ENCODE assay signal across 20 cellular contexts in the genomic region with DNA sequence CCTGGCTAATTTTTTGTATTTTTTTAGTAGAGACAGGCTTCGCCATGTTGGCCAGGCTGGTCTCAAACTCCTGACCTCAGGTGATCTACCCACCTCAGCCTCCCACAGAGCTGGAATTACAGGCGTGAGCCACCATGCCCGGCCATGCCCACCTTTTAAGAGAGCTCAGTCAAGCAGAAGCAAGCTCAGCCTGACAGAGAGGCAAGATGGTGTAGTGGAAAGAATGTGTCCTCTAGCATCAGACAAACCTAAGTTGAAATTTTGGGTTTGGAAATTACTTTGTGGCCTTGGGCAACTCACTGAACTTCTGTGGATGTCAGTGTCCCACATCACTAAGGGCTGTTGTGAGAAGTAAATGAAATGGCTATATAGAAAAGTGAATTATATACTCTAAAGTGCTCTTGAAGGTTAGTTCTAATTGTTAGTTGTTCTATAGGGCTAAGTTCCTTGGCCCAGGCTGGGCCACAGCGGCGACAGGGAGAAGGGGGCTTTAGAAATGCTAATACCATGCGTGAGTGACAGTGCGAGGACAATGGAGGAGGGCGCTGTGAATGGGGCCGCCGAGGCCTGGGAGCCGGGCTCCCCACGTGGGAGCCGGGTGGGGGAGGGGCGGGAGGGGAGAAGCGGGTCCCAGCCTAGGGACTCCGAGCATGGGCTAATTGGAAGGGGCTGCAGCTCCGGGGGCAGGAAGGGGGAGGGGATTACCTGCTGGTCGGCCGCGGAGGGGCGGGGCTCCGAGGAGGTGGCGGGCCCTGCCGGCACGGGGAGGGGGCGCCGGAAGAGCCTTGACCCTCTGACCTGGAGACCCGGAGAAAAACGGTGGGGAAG. TPM values are rescaled to one million over a fixed set of nuclear protein-coding genes. Genes with fewer than 3 reads are reported as not detected.
DNase-seq lines count a peak whose midpoint lies in the region; ATAC-seq, FAIRE-seq and TF ChIP-seq lines count a peak whose summit lies in the region.
"Had no signal": no experiment of that assay in that cellular context is flagged by ENCODE, and none has a peak within 500 bp of the region (broad histone marks: within the 10 kb centered on the region; RNA-seq: fewer than 3 reads in every experiment).

No MANE protein-coding gene starts in this region.

- H4K91ac ChIP-seq in H1 (replicated peaks; ENCODE audit: insufficient read length, low read length) = peak overlapping the region; percentile 93

- H3K79me2 ChIP-seq in H1 (ENCODE audit: control insufficient read depth in 1 of 2, insufficient read depth in 2 of 2, low read length in 2 of 2) = no peaks in the 10 kb centered on the region

- peak overlapping the region; percentile 64 for H3K56ac ChIP-seq in H1 (replicated peaks; ENCODE audit: insufficient read length, low read depth, low read length)

- POLR2A ChIA-PET in H1 (lab: Charles Lee; ENCODE audit: partially characterized antibody) = interaction anchor here (0.7 to 2.4 kb wide), 9 partner anchors 10 to 320 kb away, joined by 3 to 13 read pairs (median 4); a partner anchor contains a TSS

- TF ChIP-seq POLR2A in heart left ventricle (IDR thresholded peaks at IDR 0.05) (no peak), H1 (IDR thresholded peaks at IDR 0.05; ENCODE audit: control extremely low read depth in 1 of 2, low read depth in 2 of 2, low read length in 2 of 2) (no peak)

- H3K27ac ChIP-seq in heart left ventricle (no peak overlapping the region), H1 (ENCODE audit: low read depth, low read length) (peak overlapping the region; percentile 85)
- H3K27ac ChIP-seq: GM23248, transverse colon had no signal

- peaks cover 1% of the 10 kb centered on the region; the same call in 1 of the 2 replicates for H3K23me2 ChIP-seq in H1 (ENCODE audit: low read depth, low read length)

- H3K4ac ChIP-seq in H1 (replicated peaks; ENCODE audit: insufficient read length, low read depth, low read length) = no peak overlapping the region

- peak; percentile 36 for FAIRE-seq in H1 (lab: Jason Lieb, UNC)

- H2BK5ac ChIP-seq in H1 (ENCODE audit: low read depth, low read length) = peak overlapping the region; percentile 98

- H2BK120ac ChIP-seq in H1 (replicated peaks; ENCODE audit: low read depth, low read length) = peak overlapping the region; percentile 44

- no peak for TF ChIP-seq RAD21 in H1 (IDR thresholded peaks at IDR 0.05 in 1 of 2, conservative IDR thresholded peaks at IDR 0.05 in 1 of 2; ENCODE audit: low read depth in 2 of 2, low read length in 2 of 2)

- H3K18ac ChIP-seq in H1 (ENCODE audit: extremely low read depth, low read length) = peak overlapping the region; percentile 97

- peak overlapping the region; percentile 65 to 75 for H3K4me2 ChIP-seq in H1 (ENCODE audit: insufficient read depth in 1 of 2, low read depth in 2 of 2, low read length in 2 of 2)

- H3K79me1 ChIP-seq in H1 (ENCODE audit: low read depth, low read length) = no peaks in the 10 kb centered on the region

- DNase-seq in cardiac septum (ENCODE audit: low spot score) = peak; percentile 43
- DNase-seq in heart left ventricle = no peak
- DNase-seq in H1 (ENCODE audit: low read depth in 1 of 2, low spot score in 2 of 2) = peak in 1 of 2 experiments; percentile 76
- peak; percentile 87 for DNase-seq in mesenteric fat pad (ENCODE audit: low spot score)
- no peak for DNase-seq in GM10266 (ENCODE audit: extremely low spot score)
- DNase-seq in OCI-M1 (lab: John Stamatoyannopoulos, UW) = no peak
- no peak for DNase-seq in 8988T
- DNase-seq: activated T-cell treated with anti-CD3 and anti-CD28 coated beads, Interleukin-2, amount 50 U/mL, for 1 hour; cortex of kidney; DMS53; erythroblast; GM23248; natural killer cell; NCI-H1436; NCI-H510A; SHP77 treated with DMSO at 0.1 percent for 48 hours; stimulated activated naive CD4-positive, alpha-beta T cell; transverse colon had no signal

- H3K14ac ChIP-seq in H1 (ENCODE audit: insufficient read length) = no peak overlapping the region

- H4K8ac ChIP-seq in H1 (ENCODE audit: extremely low read depth, insufficient read depth, low read length) = no peak overlapping the region; the same call in 1 of the 2 replicates

- no peak overlapping the region for H3K4me3 ChIP-seq in heart left ventricle
- peak overlapping the region in 2 of 4 experiments; percentile 22 to 49; a peak in 4 of 8 replicates for H3K4me3 ChIP-seq in H1 (ENCODE audit: extremely low read depth in 1 of 4, insufficient read depth in 2 of 4, low read depth in 3 of 4, low read length in 4 of 4)
- H3K4me3 ChIP-seq: GM23248, lung, transverse colon had no signal

- H3K9ac ChIP-seq in H1 (replicated peaks in 1 of 4; ENCODE audit: extremely low read depth in 1 of 4, low read depth in 3 of 4, low read length in 3 of 4) = peak overlapping the region in 1 of 4 experiments; percentile 8; a peak in 2 of 7 replicates
- H3K9ac ChIP-seq: GM23248 had no signal

- H3K36me3 ChIP-seq in heart left ventricle (no peaks in the 10 kb centered on the region), H1 (ENCODE audit: control insufficient read depth in 2 of 4, insufficient read depth in 4 of 4, low read length in 3 of 4) (no peaks in the 10 kb centered on the region)
- H3K36me3 ChIP-seq: transverse colon had no signal

- H3K27me3 ChIP-seq in heart left ventricle (peaks cover 0 to 29% (median 0%) of the 10 kb centered on the region in 9 donors), H1 (replicated peaks in 1 of 4; ENCODE audit: control insufficient read depth in 3 of 4, extremely low read depth in 1 of 4, insufficient read depth in 3 of 4, low read length in 3 of 4) (no peaks in the 10 kb centered on the region)
- H3K27me3 ChIP-seq: transverse colon had no signal

- H2BK12ac ChIP-seq in H1 (ENCODE audit: low read depth, low read length) = peak overlapping the region; percentile 84; the same call in 1 of the 2 replicates

- CTCF ChIA-PET in H1 (lab: Charles Lee; ENCODE audit: partially characterized antibody) = interaction anchor here (1.1 to 2.0 kb wide), 5 partner anchors 9 to 72 kb away, joined by 3 to 9 read pairs (median 4); no protein-coding TSS in a partner anchor

- H3K9me3 ChIP-seq in heart left ventricle (no peaks in the 10 kb centered on the region), H1 (ENCODE audit: insufficient read depth in 2 of 2, low read depth in 1 of 2, low read length in 1 of 2) (no peaks in the 10 kb centered on the region)
- H3K9me3 ChIP-seq: transverse colon had no signal

- TF ChIP-seq CTCF in heart left ventricle (IDR thresholded peaks at IDR 0.05) (no peak), H1 (IDR thresholded peaks at IDR 0.05; ENCODE audit: control extremely low read depth in 1 of 3, insufficient read depth in 1 of 3, low read depth in 1 of 3, low read length in 3 of 3) (no peak), GM10266 (IDR thresholded peaks at IDR 0.05; ENCODE audit: control insufficient read depth, insufficient read depth, low read depth, missing control alignments) (no peak)

- no peak overlapping the region for H2AFZ ChIP-seq in H1 (ENCODE audit: low read length)
- H2AFZ ChIP-seq: GM23248 had no signal

- intact Hi-C loops in cardiac septum (cut with DNase I) = loop anchor here (10.0 kb wide), 1 partner anchor 135 kb away; no protein-coding TSS in a partner anchor
- intact Hi-C loops in heart left ventricle (cut with DNase I) = loop anchor here in 1 of 10 donors (10.0 kb wide), 1 partner anchor 135 kb away; no protein-coding TSS in a partner anchor

- H2BK20ac ChIP-seq in H1 (ENCODE audit: low read length) = peak overlapping the region; percentile 86; the same call in 1 of the 2 replicates

- no peaks in the 10 kb centered on the region for H4K20me1 ChIP-seq in H1 (replicated peaks in 1 of 2; ENCODE audit: control insufficient read depth in 1 of 2, insufficient read depth in 2 of 2, low read length in 2 of 2)

- H2BK15ac ChIP-seq in H1 (ENCODE audit: low read length) = no peak overlapping the region

- peak overlapping the region; percentile 95 for H4K5ac ChIP-seq in H1 (ENCODE audit: insufficient read length, low read depth, low read length)

- H3K4me1 ChIP-seq in heart left ventricle = no peaks in the 10 kb centered on the region
- H3K4me1 ChIP-seq in H1 (replicated peaks in 1 of 4; ENCODE audit: control insufficient read depth in 3 of 4, insufficient read depth in 4 of 4, low read length in 3 of 4) = peaks cover 4 to 24% (median 16%) of the 10 kb centered on the region in 4 experiments; a peak in 6 of 7 replicates
- H3K4me1 ChIP-seq: transverse colon had no signal

- no peak for ATAC-seq in heart left ventricle
- no peak for ATAC-seq in GM18502 (IDR thresholded peaks at IDR 0.05; ENCODE audit: poor library complexity, unreplicated experiment)
- ATAC-seq: natural killer cell had no signal

- H2AK5ac ChIP-seq in H1 (ENCODE audit: low read depth, low read length) = peak overlapping the region; percentile 75; the same call in 1 of the 2 replicates

- H3K23ac ChIP-seq in H1 (ENCODE audit: insufficient read length) = no peak overlapping the region

- 44 to 57% (median 50%) methylated on average over 22 to 29 of the region's 29 CpGs for WGBS in heart left ventricle, 4 donors
- WGBS in H1 (ENCODE audit: extremely low coverage in 1 of 2, insufficient coverage in 1 of 2, insufficient read length in 1 of 2, insufficient replicate concordance in 2 of 2, low coverage in 1 of 2, low lambda C conversion rate in 2 of 2, missing lambda C conversion rate in 1 of 2), 2 experiments = 18% methylated on average over 7 of the region's 29 CpGs; no CpG with 5 or more reads in 1 of the 2 experiments

- no peak for TF ChIP-seq EP300 in H1 (IDR thresholded peaks at IDR 0.05; ENCODE audit: borderline replicate concordance in 1 of 2, low read depth in 2 of 2, low read length in 2 of 2)

TF ChIP-seq in H1, 55 proteins besides CTCF, POLR2A, EP300 and RAD21:
- TF ChIP-seq, protein P1, sequence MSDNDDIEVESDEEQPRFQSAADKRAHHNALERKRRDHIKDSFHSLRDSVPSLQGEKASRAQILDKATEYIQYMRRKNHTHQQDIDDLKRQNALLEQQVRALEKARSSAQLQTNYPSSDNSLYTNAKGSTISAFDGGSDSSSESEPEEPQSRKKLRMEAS (IDR thresholded peaks at IDR 0.05) = 0 out of 2 replicates have a peak, but pooled peaks have one; percentile 35
- no peak for TF ChIP-seq CBX8 (IDR thresholded peaks at IDR 0.05; ENCODE audit: borderline replicate concordance, low read depth, low read length)
- peak; percentile 50; the same call in 1 of the 2 replicates for TF ChIP-seq SP1 (IDR thresholded peaks at IDR 0.05; ENCODE audit: low read depth, low read length)

RNA-seq across cellular contexts. Expression of a gene that starts 15.6 kb away (rescaled TPM):
- 18.8 TPM for total RNA-seq in cardiac septum
- total RNA-seq in heart left ventricle = 10 to 100 TPM in 8 of 9 donors, 1 to 10 TPM in 1; 7.8 to 20.1 (median 14.4) TPM
- polyA plus RNA-seq in heart left ventricle = 10 to 100 TPM in 1 of 2 donors, 1 to 10 TPM in 1; 4.3 to 17.9 TPM
- 34.9 and 37.0 TPM in 2 replicates for total RNA-seq in H1 (2021; fragmentation: NEBNext Ultra II Directional; extraction: Animal tissue kit (Norgen Biotek cat#: 25700))
- 25.7 and 26.8 TPM in 2 replicates for polyA plus RNA-seq in H1 (2011; rRNA removed)
- 33.0 TPM for polyA plus RNA-seq in H1 (2011; cell fraction: cytosol; rRNA removed)
- 28.4 TPM for polyA plus RNA-seq in H1 (2011; cell fraction: nucleus; rRNA removed)
- 39.6 to 41.5 TPM (median 40.5 TPM) in 4 replicates for polyA plus RNA-seq in H1 (2012, experiment 1 of 2)
- 18.2 TPM for polyA plus RNA-seq in H1 (2012, experiment 2 of 2)
- polyA plus RNA-seq in H1 (2013, experiment 1 of 2) = 39.3 TPM
- polyA plus RNA-seq in H1 (2013, experiment 2 of 2) = 40.0 TPM
- 34.9 and 41.8 TPM in 2 replicates for polyA minus RNA-seq in H1 (2011; rRNA and poly(A)+ RNA removed)
- 12.9 TPM for polyA minus RNA-seq in H1 (2011; cell fraction: cytosol; rRNA and poly(A)+ RNA removed)
- 9.8 TPM for polyA minus RNA-seq in H1 (2011; cell fraction: nucleus; rRNA and poly(A)+ RNA removed)
- 57.6 TPM for total RNA-seq in mesenteric fat pad

Comparison
In these comparisons a context has a peak if more than half of its experiments do, and no peak if none do; other contexts are left out.
1. DNase-seq: peak in cardiac septum (single experiment) and mesenteric fat pad (single experiment); none in heart left ventricle (0 of 5), GM10266 (single experiment), OCI-M1 (single experiment) and 8988T (single experiment).